Comparison of ENCODE assay signal across 8 cellular contexts in the genomic region with DNA sequence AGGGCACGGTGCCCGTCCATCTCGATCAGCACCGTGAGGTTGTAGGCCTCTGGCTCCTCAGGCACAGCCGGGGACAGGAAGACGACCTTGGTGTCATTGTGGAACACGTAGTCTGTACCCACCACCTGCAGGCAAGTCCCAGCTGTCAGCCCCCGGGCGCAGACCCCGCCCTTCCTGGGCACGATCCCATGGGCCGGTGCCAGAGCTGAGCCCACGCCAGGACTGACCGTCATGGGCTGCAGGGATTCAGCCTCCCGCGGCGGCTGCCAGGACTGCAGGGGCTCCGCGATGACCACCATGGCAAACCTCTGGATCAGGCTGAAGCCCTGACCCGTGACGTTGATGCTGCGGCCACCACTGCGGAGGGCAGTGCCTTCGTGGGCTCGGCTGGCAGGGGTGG. TPM values are rescaled to one million over a fixed set of nuclear protein-coding genes. Genes with fewer than 3 reads are reported as not detected.
DNase-seq lines count a peak whose midpoint lies in the region; ATAC-seq and TF ChIP-seq lines count a peak whose summit lies in the region.
"Had no signal": no experiment of that assay in that cellular context is flagged by ENCODE, and none has a peak within 500 bp of the region (broad histone marks: within the 10 kb centered on the region; RNA-seq: fewer than 3 reads in every experiment).

No MANE protein-coding gene starts in this region.

- peaks cover 5% of the 10 kb centered on the region for H3K79me2 ChIP-seq in hepatocyte

- intact Hi-C loops in thyroid gland (cut with DNase I) = no loop called here

- H3K27me3 ChIP-seq in RWPE2 (ENCODE audit: insufficient read depth, poor library complexity, severe bottlenecking) (no peaks in the 10 kb centered on the region), hepatocyte (no peaks in the 10 kb centered on the region), thyroid gland (no peaks in the 10 kb centered on the region), HAP-1 (ENCODE audit: low read depth) (no peaks in the 10 kb centered on the region)

- TF ChIP-seq POLR2A in thyroid gland (IDR thresholded peaks at IDR 0.05) = no peak

- H4K20me1 ChIP-seq in hepatocyte (ENCODE audit: insufficient read depth, poor library complexity, severe bottlenecking) = no peaks in the 10 kb centered on the region

- H3K9me2 ChIP-seq in hepatocyte (replicated peaks; ENCODE audit: insufficient read depth) = no peaks in the 10 kb centered on the region

- WGBS in hepatocyte (ENCODE audit: low lambda C conversion rate, missing lambda C conversion rate) = 96% methylated on average over 23 of the region's 25 CpGs
- 91% methylated on average over 8 of the region's 25 CpGs; no CpG with 5 or more reads in 1 of the 2 donors for whole genome bisulfite sequencing in thyroid gland, 2 donors

- DNase-seq in RWPE2 (ENCODE audit: low spot score) = no peak
- no peak for DNase-seq in hepatocyte (ENCODE audit: low spot score)
- no peak for DNase-seq in thyroid gland
- DNase-seq in LoVo (ENCODE audit: low spot score) = no peak
- DNase-seq in HAP-1 (ENCODE audit: low spot score in 2 of 2) = no peak
- DNase-seq in NCI-H526 treated with DMSO at 0.1 percent for 48 hours (lab: John Stamatoyannopoulos, UW) = no peak
- DNase-seq: CD8-positive, alpha-beta T cell; RPMI8226 had no signal

- 0 out of 3 replicates have a peak, but pooled peaks have one; percentile 6 for ATAC-seq in RWPE2 (ENCODE audit: low read depth)
- ATAC-seq: CD8-positive, alpha-beta T cell had no signal

- in situ Hi-C loops in HAP-1 (cut with MboI; ENCODE audit: low sequenced_read_pairs) = no loop called here

- H2AFZ ChIP-seq in hepatocyte = no peak overlapping the region

- no peaks in the 10 kb centered on the region for H3K9me3 ChIP-seq in RWPE2 (ENCODE audit: severe bottlenecking)
- no peaks in the 10 kb centered on the region for H3K9me3 ChIP-seq in hepatocyte (ENCODE audit: low read depth)
- no peaks in the 10 kb centered on the region for H3K9me3 ChIP-seq in thyroid gland
- no peaks in the 10 kb centered on the region for H3K9me3 ChIP-seq in HAP-1

- H3K27ac ChIP-seq in RWPE2 (ENCODE audit: poor library complexity, severe bottlenecking) (peak overlapping the region; percentile 88), hepatocyte (peak overlapping the region; percentile 92), thyroid gland (peak overlapping the region in 2 of 3 donors; percentile 46 to 65)

- peak; percentile 7 for TF ChIP-seq CTCF in RWPE2 (IDR thresholded peaks at IDR 0.05; ENCODE audit: poor library complexity, severe bottlenecking)
- TF ChIP-seq CTCF in hepatocyte (IDR thresholded peaks at IDR 0.05; ENCODE audit: poor library complexity) = no peak
- TF ChIP-seq CTCF in thyroid gland (IDR thresholded peaks at IDR 0.05) = no peak

- H3K36me3 ChIP-seq in RWPE2 (ENCODE audit: low read depth) (peaks cover 67% of the 10 kb centered on the region), hepatocyte (replicated peaks; ENCODE audit: insufficient read depth, low read depth) (no peaks in the 10 kb centered on the region), thyroid gland (peaks cover 90% of the 10 kb centered on the region in 2 donors), HAP-1 (replicated peaks) (peaks cover 49% of the 10 kb centered on the region)

- H3K4me1 ChIP-seq in RWPE2 (ENCODE audit: insufficient read depth, poor library complexity, severe bottlenecking) = peaks cover 11% of the 10 kb centered on the region
- H3K4me1 ChIP-seq in hepatocyte (ENCODE audit: insufficient read depth) = peaks cover 12% of the 10 kb centered on the region
- H3K4me1 ChIP-seq in thyroid gland = peaks cover 0 to 12% of the 10 kb centered on the region in 2 donors
- H3K4me1 ChIP-seq in HAP-1 = no peaks in the 10 kb centered on the region

- peak overlapping the region; percentile 66 for H3K4me2 ChIP-seq in hepatocyte

- H3K4me3 ChIP-seq in RWPE2 (ENCODE audit: severe bottlenecking) = no peak overlapping the region
- H3K4me3 ChIP-seq in hepatocyte = no peak overlapping the region
- H3K4me3 ChIP-seq in thyroid gland (replicated peaks in 1 of 3) = no peak overlapping the region
- H3K4me3 ChIP-seq in HAP-1 = no peak overlapping the region

RNA-seq across cellular contexts. Expression of a gene that starts 11.8 kb away (rescaled TPM):
- total RNA-seq in hepatocyte = 1.4 and 2.3 TPM in 2 replicates
- 0.62 and 1.1 TPM in 2 replicates for polyA plus RNA-seq in hepatocyte
- 1 to 10 TPM; 2.8 to 4.7 (median 4.0) TPM for total RNA-seq in thyroid gland

RNA-seq across cellular contexts. Expression of a gene that starts 20.5 kb away (rescaled TPM):
- 12.5 and 13.8 TPM in 2 replicates for total RNA-seq in hepatocyte
- polyA plus RNA-seq in hepatocyte = 33.8 and 51.4 TPM in 2 replicates
- 1 to 10 TPM; 3.1 to 5.1 (median 3.7) TPM for total RNA-seq in thyroid gland

RNA-seq across cellular contexts. Expression of a gene that starts 25.5 kb away (rescaled TPM):
- total RNA-seq in hepatocyte = 91.4 and 113 TPM in 2 replicates
- 147 and 158 TPM in 2 replicates for polyA plus RNA-seq in hepatocyte
- total RNA-seq in thyroid gland = 100 to 1,000 TPM; 143 to 266 (median 215) TPM

RNA-seq across cellular contexts. Expression of a gene that starts 30.9 kb away (rescaled TPM):
- total RNA-seq in hepatocyte (21.5 and 23.8 TPM in 2 replicates), thyroid gland (10 to 100 TPM; 31.4 to 42.7 (median 32.5) TPM)
- polyA plus RNA-seq in hepatocyte = 30.2 and 40.5 TPM in 2 replicates

RNA-seq across cellular contexts. Expression of a gene that starts 37.1 kb away (rescaled TPM):
- 14.0 and 26.2 TPM in 2 replicates for total RNA-seq in hepatocyte
- 31.5 and 44.1 TPM in 2 replicates for polyA plus RNA-seq in hepatocyte
- total RNA-seq in thyroid gland = 100 to 1,000 TPM in 1 of 4 donors, 10 to 100 TPM in 3; 64.6 to 102 (median 80.3) TPM
